Comparison of ENCODE assay signal across 8 cellular contexts in the genomic region with DNA sequence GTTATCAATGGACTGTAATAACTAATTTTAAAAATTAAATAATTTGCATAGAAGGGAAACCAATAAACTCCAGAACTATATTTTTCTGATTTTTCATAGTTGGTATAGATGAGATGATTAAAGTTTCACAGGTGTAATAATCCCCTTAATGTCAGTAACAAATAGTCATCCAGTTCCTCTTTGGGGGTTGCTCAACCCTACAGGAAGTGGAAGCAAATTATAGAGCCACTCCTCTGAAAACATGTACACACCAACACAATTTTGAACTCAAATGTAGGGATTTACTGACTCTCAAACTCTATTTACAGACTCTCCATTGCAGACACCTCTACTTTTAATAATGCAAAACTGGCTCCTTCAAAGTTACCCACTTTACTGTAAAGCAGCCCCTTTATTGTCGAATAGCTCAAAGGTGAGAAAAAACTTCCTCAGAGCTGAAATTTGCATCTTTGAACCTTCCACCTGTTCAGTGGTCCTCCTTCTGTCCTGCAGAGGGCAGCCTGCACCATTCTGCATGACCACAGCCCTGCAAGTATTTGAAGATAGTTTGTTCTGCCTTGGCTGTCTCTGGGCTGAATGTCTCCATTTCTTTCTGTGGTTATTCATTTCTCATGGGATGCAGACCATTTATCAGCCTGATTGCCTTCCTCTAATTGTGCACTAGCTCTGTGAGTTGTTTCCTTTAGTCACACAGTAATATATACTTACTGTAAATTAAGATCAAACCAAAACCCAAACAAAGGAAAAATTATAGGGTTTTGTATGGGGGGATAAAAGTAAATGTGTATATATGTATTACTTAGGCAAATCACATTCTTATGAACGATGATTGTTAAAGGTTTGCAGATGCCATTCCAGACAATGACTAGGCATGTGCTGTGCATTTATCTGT.
DNase-seq lines count a peak whose midpoint lies in the region; ATAC-seq and TF ChIP-seq lines count a peak whose summit lies in the region.

No MANE protein-coding gene starts in this region.

- H3K9me3 ChIP-seq in HCT116 (ENCODE audit: control insufficient read depth in 1 of 2, insufficient read depth in 1 of 2, low read depth in 1 of 2, low read length in 2 of 2) (no peaks in the 10 kb centered on the region; a peak in 2 of 4 replicates), Loucy (ENCODE audit: insufficient read depth, low read depth, low read length) (no peaks in the 10 kb centered on the region), liver (ENCODE audit: control insufficient read depth in 4 of 4, low read length in 3 of 4) (no peaks in the 10 kb centered on the region)

- POLR2A ChIA-PET in activated CD4-positive, alpha-beta T cell treated with anti-CD3 and anti-CD28 coated beads for 36 hours (lab: Charles Lee): no interaction called here
- POLR2A ChIA-PET in HCT116 (lab: Charles Lee): no interaction called here
- POLR2A ChIA-PET in T-cell (lab: Charles Lee): interaction anchor here in 1 of 2 donors (0.9 kb wide), 1 partner anchor 928 kb away, joined by 3 read pairs; no protein-coding TSS in a partner anchor

- H3K4me1 ChIP-seq in HCT116 (ENCODE audit: control insufficient read depth in 1 of 2, insufficient read depth in 2 of 2, low read length in 2 of 2) (no peaks in the 10 kb centered on the region), Loucy (ENCODE audit: insufficient read depth, low read length, poor library complexity, severe bottlenecking) (no peaks in the 10 kb centered on the region), liver (ENCODE audit: control insufficient read depth in 4 of 4, insufficient read depth in 4 of 4, low read length in 3 of 4) (no peaks in the 10 kb centered on the region)

- TF ChIP-seq CTCF in HCT116 (IDR thresholded peaks at IDR 0.05 in 2 of 3, conservative IDR thresholded peaks at IDR 0.05 in 1 of 3; ENCODE audit: borderline replicate concordance in 1 of 3, insufficient read depth in 1 of 3, low read depth in 2 of 3, low read length in 2 of 3) (peak in 2 of 3 experiments; percentile 34 to 50; a peak in 2 of 6 replicates), Loucy (conservative IDR thresholded peaks at IDR 0.05; ENCODE audit: low read length) (peak; percentile 73), liver (IDR thresholded peaks at IDR 0.05; ENCODE audit: low read depth, low read length, missing input control) (peak; percentile 76)

- no peaks in the 10 kb centered on the region for H3K9me3 Mint-ChIP-seq in activated CD4-positive, alpha-beta T cell treated with anti-CD3 and anti-CD28 coated beads for 36 hours (ENCODE audit: low read depth)
- no peaks in the 10 kb centered on the region for H3K9me3 Mint-ChIP-seq in T-cell

- no peaks in the 10 kb centered on the region for H3K36me3 ChIP-seq in HCT116 (ENCODE audit: control insufficient read depth in 1 of 2, insufficient read depth in 2 of 2, low read length in 2 of 2)
- no peaks in the 10 kb centered on the region for H3K36me3 ChIP-seq in Loucy (ENCODE audit: insufficient read depth, low read length)
- no peaks in the 10 kb centered on the region for H3K36me3 ChIP-seq in liver (ENCODE audit: control insufficient read depth in 4 of 4, insufficient read depth in 3 of 4, low read depth in 1 of 4, low read length in 3 of 4)

- RAD21 ChIA-PET in HCT116 (lab: Charles Lee; ENCODE audit: low non-redundant PET in 1 of 2, low total read pairs in 2 of 2, uncharacterized antibody in 2 of 2, unreplicated experiment in 2 of 2): no interaction called here

- no peaks in the 10 kb centered on the region for H3K4me1 Mint-ChIP-seq in activated CD4-positive, alpha-beta T cell treated with anti-CD3 and anti-CD28 coated beads for 36 hours
- peaks cover 0 to 5% (median 0%) of the 10 kb centered on the region in 3 donors for H3K4me1 Mint-ChIP-seq in T-cell

- no peaks in the 10 kb centered on the region; the same call in 1 of the 2 replicates for H4K20me1 ChIP-seq in HCT116 (ENCODE audit: insufficient read depth)
- H4K20me1 ChIP-seq in Loucy (ENCODE audit: insufficient read depth, low read length, poor library complexity, severe bottlenecking): no peaks in the 10 kb centered on the region

- H3K27me3 ChIP-seq in HCT116 (ENCODE audit: insufficient read depth, low read length): no peaks in the 10 kb centered on the region
- no peaks in the 10 kb centered on the region for H3K27me3 ChIP-seq in Loucy (ENCODE audit: insufficient read depth, low read length, poor library complexity, severe bottlenecking)
- H3K27me3 ChIP-seq in liver (ENCODE audit: control insufficient read depth in 4 of 4, insufficient read depth in 4 of 4, low read length in 3 of 4): no peaks in the 10 kb centered on the region

- no peak for TF ChIP-seq POLR2A in HCT116 (IDR thresholded peaks at IDR 0.05; ENCODE audit: borderline replicate concordance, extremely low read depth, insufficient read depth, insufficient read length)

- H3K9ac ChIP-seq in HCT116 (ENCODE audit: low read length) (no peak overlapping the region), Loucy (ENCODE audit: low read depth, low read length, poor library complexity, severe bottlenecking) (no peak overlapping the region), liver (ENCODE audit: low read depth in 1 of 2, low read length in 2 of 2) (no peak overlapping the region)

- intact Hi-C loops in activated CD4-positive, alpha-beta T cell treated with anti-CD3 and anti-CD28 coated beads for 36 hours (cut with DNase I, micrococcal nuclease): loop anchor here (2.0 to 10.0 kb wide), 4 partner anchors 874 to 1189 kb away; no protein-coding TSS in a partner anchor
- intact Hi-C loops in HCT116 (cut with micrococcal nuclease): loop anchor here (2.0 kb wide), 2 partner anchors 873 to 1189 kb away; no protein-coding TSS in a partner anchor

- ATAC-seq in activated CD4-positive, alpha-beta T cell treated with anti-CD3 and anti-CD28 coated beads for 36 hours: peak; percentile 58
- no peak for ATAC-seq in HCT116
- ATAC-seq in T-cell (replicated peaks in 1 of 4): peak in 2 of 4 experiments; percentile 56 to 61

- H3K4me2 ChIP-seq in HCT116 (ENCODE audit: low read length): no peak overlapping the region
- no peak overlapping the region for H3K4me2 ChIP-seq in Loucy (ENCODE audit: low read depth, low read length, poor library complexity, severe bottlenecking)

- peaks cover 10% of the 10 kb centered on the region for H3K27me3 Mint-ChIP-seq in activated CD4-positive, alpha-beta T cell treated with anti-CD3 and anti-CD28 coated beads for 36 hours
- peaks cover 11 to 16% of the 10 kb centered on the region in 2 donors for H3K27me3 Mint-ChIP-seq in T-cell

- no peaks in the 10 kb centered on the region for H3K36me3 Mint-ChIP-seq in activated CD4-positive, alpha-beta T cell treated with anti-CD3 and anti-CD28 coated beads for 36 hours (ENCODE audit: low read depth)
- no peaks in the 10 kb centered on the region for H3K36me3 Mint-ChIP-seq in T-cell

- BruUV-seq in HCT116 (replicated peaks; lab: Mats Ljungman, UMichigan): no TSS peak

- no peak overlapping the region for H3K4me3 Mint-ChIP-seq in activated CD4-positive, alpha-beta T cell treated with anti-CD3 and anti-CD28 coated beads for 36 hours
- no peak overlapping the region for H3K4me3 Mint-ChIP-seq in T-cell

- no peaks in the 10 kb centered on the region for H3K79me2 ChIP-seq in HCT116 (ENCODE audit: insufficient read depth, low read length)
- no peaks in the 10 kb centered on the region for H3K79me2 ChIP-seq in Loucy (ENCODE audit: insufficient read depth, low read length)

- peak; percentile 31; the same call in 1 of the 2 replicates for TF ChIP-seq RAD21 in HCT116 (IDR thresholded peaks at IDR 0.05; ENCODE audit: low read depth)
- peak; percentile 91 to 94 for TF ChIP-seq RAD21 in liver (IDR thresholded peaks at IDR 0.05)

- H3K9me2 ChIP-seq in HCT116 (ENCODE audit: insufficient read depth) (no peaks in the 10 kb centered on the region), Loucy (replicated peaks; ENCODE audit: low read depth, low read length) (no peaks in the 10 kb centered on the region)

- 18% methylated on average over 2 of the region's 2 CpGs for WGBS in liver

- H3K27ac Mint-ChIP-seq in activated CD4-positive, alpha-beta T cell treated with anti-CD3 and anti-CD28 coated beads for 36 hours: no peak overlapping the region
- H3K27ac Mint-ChIP-seq in T-cell: no peak overlapping the region

- H2AFZ ChIP-seq in HCT116 (ENCODE audit: low read depth, low read length, poor library complexity, severe bottlenecking) (no peak overlapping the region), Loucy (ENCODE audit: low read length) (peak overlapping the region; percentile 60; the same call in 1 of the 2 replicates)

- CTCF ChIA-PET in activated CD4-positive, alpha-beta T cell treated with anti-CD3 and anti-CD28 coated beads for 36 hours (lab: Charles Lee): interaction anchor here (0.7 to 1.3 kb wide), 5 partner anchors 10 to 1188 kb away, joined by 3 to 7 read pairs (median 4); no protein-coding TSS in a partner anchor
- CTCF ChIA-PET in HCT116 (lab: Charles Lee): interaction anchor here (1.0 kb wide), 1 partner anchor 872 kb away, joined by 4 read pairs; no protein-coding TSS in a partner anchor
- CTCF ChIA-PET in T-cell (lab: Charles Lee): interaction anchor here (0.7 to 2.3 kb wide), 4 partner anchors 285 to 1199 kb away, joined by 3 to 23 read pairs (median 4); partner anchors contain the start of gene MED7 (in 1 of the 2)

- no peak overlapping the region for H3K4me3 ChIP-seq in HCT116 (replicated peaks in 1 of 2; ENCODE audit: low read depth in 1 of 2, low read length in 2 of 2)
- no peak overlapping the region for H3K4me3 ChIP-seq in Loucy (ENCODE audit: low read length, poor library complexity, severe bottlenecking)
- no peak overlapping the region for H3K4me3 ChIP-seq in liver (ENCODE audit: low read depth in 1 of 3, low read length in 3 of 3)

- DNase-seq in activated CD4-positive, alpha-beta T cell treated with anti-CD3 and anti-CD28 coated beads for 36 hours: peak; percentile 58
- DNase-seq in activated CD4-positive, alpha-beta T cell treated with anti-CD3 and anti-CD28 coated beads for 1 hour: no peak
- DNase-seq in HCT116 (ENCODE audit: low read depth, low spot score) (no peak), T-cell (peak in 25 of 34 experiments; percentile 2 to 35 (median 17)), dedifferentiated amniotic fluid mesenchymal stem cell (ENCODE audit: extremely low spot score) (peak; percentile 38), superior temporal gyrus (ENCODE audit: extremely low spot score) (peak; percentile 80)

- H3F3A ChIP-seq in Loucy (ENCODE audit: low read depth): no peaks in the 10 kb centered on the region

- no peak overlapping the region for H3K27ac ChIP-seq in HCT116 (ENCODE audit: low read depth, low read length)
- H3K27ac ChIP-seq in liver (ENCODE audit: low read depth in 1 of 2, low read length in 2 of 2): no peak overlapping the region

TF ChIP-seq in HCT116, 20 proteins besides CTCF, POLR2A, EP300 and RAD21 (continues in another document):
- no peak for TF ChIP-seq ELF1 (IDR thresholded peaks at IDR 0.05; ENCODE audit: borderline replicate concordance, low read depth)

TF ChIP-seq in liver, 16 proteins besides CTCF, POLR2A, EP300 and RAD21:
- TF ChIP-seq FOXA1 (IDR thresholded peaks at IDR 0.05): no peak
- no peak for TF ChIP-seq TAF1 (conservative IDR thresholded peaks at IDR 0.05)
- peak in 1 of 2 donors; percentile 20 for TF ChIP-seq HNF4A (conservative IDR thresholded peaks at IDR 0.05)
- no peak for TF ChIP-seq HNF4G (IDR thresholded peaks at IDR 0.05)
- no peak for TF ChIP-seq EGR1 (IDR thresholded peaks at IDR 0.05; ENCODE audit: low read depth in 2 of 2)

Comparison
In these comparisons a context has a peak if more than half of its experiments do, and no peak if none do; other contexts are left out.
1. DNase-seq: peak in activated CD4-positive, alpha-beta T cell treated with anti-CD3 and anti-CD28 coated beads for 36 hours (single experiment), T-cell (25 of 34), dedifferentiated amniotic fluid mesenchymal stem cell (single experiment) and superior temporal gyrus (single experiment); none in activated CD4-positive, alpha-beta T cell treated with anti-CD3 and anti-CD28 coated beads for 1 hour (single experiment) and HCT116 (single experiment).
2. Peak in every context shown above with its lines, with median percentiles within 50 percentile points of each other: CTCF ChIP-seq.